In genomic region chr17:3963214-3964201, GRCh38 we compare ENCODE assay signal across 8 cellular contexts. TPM values are rescaled to one million over a fixed set of nuclear protein-coding genes. Genes with fewer than 3 reads are reported as not detected.
DNase-seq lines count a peak whose midpoint lies in the region; ATAC-seq, FAIRE-seq and TF ChIP-seq lines count a peak whose summit lies in the region.

No MANE protein-coding gene starts in this region.

- H3K4me1 ChIP-seq in tibial artery, result peaks cover 4 to 58% (median 31%) of the 10 kb centered on the region in 4 donors

- peak overlapping the region; percentile 62 for H3K27ac Mint-ChIP-seq in activated naive CD8-positive, alpha-beta T cell treated with anti-CD3 and anti-CD28 coated beads for 36 hours
- H3K27ac Mint-ChIP-seq in naive B cell, result peak overlapping the region; percentile 92 to 99 (median 98)

- H3K9me3 ChIP-seq in SK-N-MC (ENCODE audit: low read depth, low read length), result no peaks in the 10 kb centered on the region
- H3K9me3 ChIP-seq in tibial artery, result no peaks in the 10 kb centered on the region

- intact Hi-C loops in tibial artery (cut with DNase I; ENCODE audit: low total_unique reads), result no loop called here

- no peaks in the 10 kb centered on the region for H3K9me3 Mint-ChIP-seq in activated naive CD8-positive, alpha-beta T cell treated with anti-CD3 and anti-CD28 coated beads for 36 hours
- no peaks in the 10 kb centered on the region for H3K9me3 Mint-ChIP-seq in naive B cell

- no peak overlapping the region for H3K9ac ChIP-seq in SK-N-MC (ENCODE audit: insufficient read length)

- DNase-seq in SK-N-MC (ENCODE audit: low read depth, low spot score), result no peak
- peak; percentile 69 for DNase-seq in activated naive CD8-positive, alpha-beta T cell treated with anti-CD3 and anti-CD28 coated beads for 36 hours
- DNase-seq in naive B cell, result peak; percentile 89
- no peak for DNase-seq in tibial artery
- DNase-seq in middle frontal gyrus (ENCODE audit: extremely low spot score, low spot score), result no peak
- no peak for DNase-seq in HTR-8/SVneo (ENCODE audit: insufficient read length, low spot score)

- ATAC-seq in HG02678 (IDR thresholded peaks at IDR 0.05; ENCODE audit: unreplicated experiment) (peak; percentile 2), naive B cell (ENCODE audit: low read depth in 2 of 2) (peak; percentile 43 to 46)

- H3K36me3 Mint-ChIP-seq in activated naive CD8-positive, alpha-beta T cell treated with anti-CD3 and anti-CD28 coated beads for 36 hours, result peaks cover 7% of the 10 kb centered on the region
- H3K36me3 Mint-ChIP-seq in naive B cell, result no peaks in the 10 kb centered on the region

- TF ChIP-seq CTCF in GM12875 (IDR thresholded peaks at IDR 0.05; ENCODE audit: borderline replicate concordance, insufficient read depth, low read depth, low read length) (no peak), tibial artery (IDR thresholded peaks at IDR 0.05) (no peak)

- peaks cover 45% of the 10 kb centered on the region for H3K4me1 Mint-ChIP-seq in activated naive CD8-positive, alpha-beta T cell treated with anti-CD3 and anti-CD28 coated beads for 36 hours
- H3K4me1 Mint-ChIP-seq in naive B cell, result peaks cover 65 to 83% (median 77%) of the 10 kb centered on the region in 3 donors

- H3K4me3 Mint-ChIP-seq in activated naive CD8-positive, alpha-beta T cell treated with anti-CD3 and anti-CD28 coated beads for 36 hours, result peak overlapping the region; percentile 85
- peak overlapping the region; percentile 91 to 98 (median 96) for H3K4me3 Mint-ChIP-seq in naive B cell

- peak overlapping the region; percentile 91 for H3K4me3 ChIP-seq in GM12875 (ENCODE audit: low read depth, low read length)
- H3K4me3 ChIP-seq in SK-N-MC, result peak overlapping the region; percentile 81
- H3K4me3 ChIP-seq in tibial artery, result peak overlapping the region; percentile 45 to 55

- H3K27me3 Mint-ChIP-seq in activated naive CD8-positive, alpha-beta T cell treated with anti-CD3 and anti-CD28 coated beads for 36 hours, result no peaks in the 10 kb centered on the region
- no peaks in the 10 kb centered on the region for H3K27me3 Mint-ChIP-seq in naive B cell

- H3K27me3 ChIP-seq in tibial artery, result peaks cover 0 to 48% of the 10 kb centered on the region in 2 donors

- H3K36me3 ChIP-seq in SK-N-MC (ENCODE audit: insufficient read depth, low read length), result no peaks in the 10 kb centered on the region
- H3K36me3 ChIP-seq in tibial artery, result no peaks in the 10 kb centered on the region

- H3K27ac ChIP-seq in SK-N-MC (no peak overlapping the region), tibial artery (peak overlapping the region; percentile 23 to 34)

- no peak for FAIRE-seq in HTR-8/SVneo (lab: Jason Lieb, UNC)

RNA-seq across cellular contexts. Expression of gene ATP2A3, which starts 0.7 kb away (rescaled TPM):
- total RNA-seq in activated naive CD8-positive, alpha-beta T cell treated with anti-CD3 and anti-CD28 coated beads for 36 hours, result 10 to 100 TPM; 85.7 to 89.9 TPM
- polyA plus RNA-seq in naive B cell (ENCODE audit: low read depth in 6 of 6), result 100 to 1,000 TPM in 2 of 6 donors, 10 to 100 TPM in 4; 68.7 to 180 (median 94.2) TPM

RNA-seq across cellular contexts. Expression of gene P2RX1, which starts 47.2 kb away (rescaled TPM):
- total RNA-seq in activated naive CD8-positive, alpha-beta T cell treated with anti-CD3 and anti-CD28 coated beads for 36 hours, result under 1 TPM; 0.45 to 0.54 TPM
- polyA plus RNA-seq in naive B cell (ENCODE audit: low read depth in 6 of 6), result 10 to 100 TPM in 5 of 6 donors, 1 to 10 TPM in 1; 2.3 to 20.2 (median 15.1) TPM

Comparison
In these comparisons a context has a peak if more than half of its experiments do, and no peak if none do; other contexts are left out.
1. DNase-seq: peak in activated naive CD8-positive, alpha-beta T cell treated with anti-CD3 and anti-CD28 coated beads for 36 hours (single experiment) and naive B cell (single experiment); none in SK-N-MC (single experiment), tibial artery (0 of 2), middle frontal gyrus (single experiment) and HTR-8/SVneo (single experiment).
2. Peak in every context shown above with its lines, with median percentiles within 50 percentile points of each other: H3K4me3 ChIP-seq.